1 cellular context compared by ENCODE assay signal in genomic region chr21:16279658-16280581, GRCh38.
TF ChIP-seq lines count a peak whose summit lies in the region.

No MANE protein-coding gene starts in this region.

TF ChIP-seq in SK-N-SH, 30 proteins besides CTCF, POLR2A, EP300 and RAD21 (continued from another document):
- TF ChIP-seq REST (IDR thresholded peaks at IDR 0.05; ENCODE audit: low read depth, low read length) = no peak
- no peak for TF ChIP-seq USF2 (IDR thresholded peaks at IDR 0.05; ENCODE audit: borderline replicate concordance, low read depth, low read length)
- TF ChIP-seq FOXM1 (IDR thresholded peaks at IDR 0.05; ENCODE audit: low read depth) = no peak
- no peak for TF ChIP-seq RCOR1 (IDR thresholded peaks at IDR 0.05; ENCODE audit: low read length)
- TF ChIP-seq FOSL2 (IDR thresholded peaks at IDR 0.05; ENCODE audit: borderline replicate concordance, low read depth) = no peak
- TF ChIP-seq EZH2phosphoT487 (IDR thresholded peaks at IDR 0.05; ENCODE audit: borderline replicate concordance, low read depth) = no peak
- no peak for TF ChIP-seq JUND (IDR thresholded peaks at IDR 0.05)
- no peak for TF ChIP-seq YY1 (IDR thresholded peaks at IDR 0.05; ENCODE audit: low read depth)
- no peak for TF ChIP-seq SIN3A (IDR thresholded peaks at IDR 0.05; ENCODE audit: borderline replicate concordance, low read depth, low read length)
- no peak for TF ChIP-seq PBX3 (IDR thresholded peaks at IDR 0.05)
- TF ChIP-seq IRF3 (IDR thresholded peaks at IDR 0.05; ENCODE audit: low read depth, low read length) = no peak
